ENCODE assay signal across 8 cellular contexts in the genomic region with DNA sequence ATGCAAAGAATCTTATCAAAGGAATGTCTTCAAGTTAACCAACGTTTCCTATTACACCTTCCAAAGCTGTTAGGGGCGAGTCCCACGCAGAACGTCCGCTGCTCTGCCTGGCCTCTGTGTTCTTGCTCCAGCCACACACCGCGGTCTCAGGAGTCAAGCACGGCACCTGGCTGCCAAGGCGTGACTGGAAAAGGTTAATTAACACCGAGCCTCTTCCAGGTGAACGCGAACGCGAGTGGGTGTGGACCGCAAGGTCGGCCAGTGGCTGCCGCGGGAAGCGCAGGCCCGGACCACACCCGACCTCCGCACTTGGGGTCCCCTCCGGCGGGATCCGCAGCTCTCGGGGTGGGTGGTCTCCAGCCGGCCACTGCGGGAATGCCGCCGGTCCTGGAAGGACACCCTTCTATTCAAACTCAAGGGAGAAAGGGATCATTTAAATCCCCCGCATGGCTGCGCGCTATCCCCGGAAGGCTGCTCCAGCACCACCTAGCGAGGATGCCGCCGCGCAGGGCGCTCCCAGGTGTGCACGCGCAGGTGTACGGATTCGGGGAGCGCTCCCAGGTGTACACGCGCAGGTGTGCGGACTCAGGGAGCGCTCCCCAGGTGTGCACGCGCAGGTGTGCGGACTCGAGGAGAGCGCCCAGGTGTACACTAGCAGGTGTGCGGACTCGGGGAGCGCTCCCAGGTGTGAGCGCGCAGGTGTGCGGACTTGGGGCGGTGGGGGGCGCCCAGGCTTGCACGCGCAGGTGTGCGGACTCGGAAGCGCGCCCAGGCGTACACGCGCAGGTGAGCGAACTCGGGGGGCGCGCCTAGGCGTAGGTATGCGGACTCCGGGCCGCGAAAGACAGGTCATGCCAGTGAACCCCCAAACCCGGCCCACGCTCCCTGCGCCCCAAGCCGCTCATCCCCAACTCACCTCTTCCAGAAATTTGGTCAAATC. TPM values are rescaled to one million over a fixed set of nuclear protein-coding genes. Genes with fewer than 3 reads are reported as not detected.
A peak's percentile ranks its signal among the peaks of the same experiment; 100 is the strongest.
DNase-seq lines count a peak whose midpoint lies in the region; ATAC-seq and TF ChIP-seq lines count a peak whose summit lies in the region.

No MANE protein-coding gene starts in this region.

- peak in 5 of 6 experiments; percentile 12 to 42 (median 24) for DNase-seq in stimulated activated naive CD4-positive, alpha-beta T cell (lab: John Stamatoyannopoulos, UW)
- DNase-seq in stimulated activated naive CD4-positive, alpha-beta T cell treated with Interleukin-2 at 50 U/mL for 16 hours (lab: John Stamatoyannopoulos, UW) = no peak
- DNase-seq in NT2/D1 (ENCODE audit: low read depth, low spot score) (no peak), coronary artery (ENCODE audit: low spot score) (peak; percentile 73), mesendoderm (peak; percentile 60)
- DNase-seq in stimulated activated CD4-positive, alpha-beta T cell treated with anti-CD3 and anti-CD28 coated beads, Interleukin-4, amount 100 ng/mL, for 24 hours = no peak

- WGBS in mesendoderm (ENCODE audit: extremely low coverage, insufficient coverage, low lambda C conversion rate) = no CpG with 5 or more reads among the region's 83 CpGs

- peaks cover 10% of the 10 kb centered on the region for H3K27me3 ChIP-seq in NT2/D1 (ENCODE audit: insufficient read depth, insufficient read length)
- H3K27me3 ChIP-seq in mesendoderm (ENCODE audit: insufficient read depth, low read length, poor library complexity) = no peaks in the 10 kb centered on the region

- peak overlapping the region; percentile 69 for H3K4me2 ChIP-seq in mesendoderm (ENCODE audit: low read length)

- no peak overlapping the region for H4K5ac ChIP-seq in mesendoderm (ENCODE audit: low read length)

- no peak overlapping the region for H4K8ac ChIP-seq in mesendoderm (ENCODE audit: low read depth, low read length)

- TF ChIP-seq CTCF in coronary artery (IDR thresholded peaks at IDR 0.05) = no peak

- no peaks in the 10 kb centered on the region for H3K36me3 ChIP-seq in NT2/D1 (ENCODE audit: insufficient read depth, insufficient read length, low read length)
- no peaks in the 10 kb centered on the region for H3K36me3 ChIP-seq in mesendoderm (ENCODE audit: control insufficient read depth, insufficient read depth, low read length)

- no peak overlapping the region for H2BK15ac ChIP-seq in mesendoderm (replicated peaks; ENCODE audit: low read depth)

- H2AK5ac ChIP-seq in mesendoderm (ENCODE audit: low read length) = no peak overlapping the region

- no peak overlapping the region for H2BK5ac ChIP-seq in mesendoderm (ENCODE audit: low read length)

- no peak overlapping the region for H3K18ac ChIP-seq in mesendoderm (ENCODE audit: low read length)

- no peak overlapping the region for H3K23ac ChIP-seq in mesendoderm (ENCODE audit: low read length)

- H3K9me3 ChIP-seq in NT2/D1 (ENCODE audit: insufficient read depth, low read length) = peaks cover 19% of the 10 kb centered on the region; the same call in 1 of the 2 replicates

- no peak overlapping the region for H2BK120ac ChIP-seq in mesendoderm (ENCODE audit: low read depth, low read length)

- H3K79me1 ChIP-seq in mesendoderm (ENCODE audit: low read length) = no peaks in the 10 kb centered on the region

- H3K4me1 ChIP-seq in NT2/D1 (ENCODE audit: insufficient read depth, insufficient read length) (no peaks in the 10 kb centered on the region), mesendoderm (ENCODE audit: control insufficient read depth, low read depth, low read length) (no peaks in the 10 kb centered on the region)

- peaks cover 3% of the 10 kb centered on the region for H3K79me2 ChIP-seq in mesendoderm (ENCODE audit: control insufficient read depth, insufficient read depth, low read length)

- H3K9ac ChIP-seq in NT2/D1 (ENCODE audit: insufficient read length, low read depth) (peak overlapping the region; percentile 74), mesendoderm (ENCODE audit: low read length) (peak overlapping the region; percentile 57)

- H3K56ac ChIP-seq in mesendoderm (ENCODE audit: low read length) = peak overlapping the region; percentile 68

- H3K4ac ChIP-seq in mesendoderm (ENCODE audit: low read depth, low read length) = no peak overlapping the region

- ATAC-seq in HG02678 (IDR thresholded peaks at IDR 0.05; ENCODE audit: unreplicated experiment) (no peak), GM21360 (IDR thresholded peaks at IDR 0.05; ENCODE audit: unreplicated experiment) (no peak)

- H3K27ac ChIP-seq in coronary artery = peak overlapping the region; percentile 62 to 72
- H3K27ac ChIP-seq in mesendoderm (ENCODE audit: low read depth, low read length) = no peak overlapping the region

- peak overlapping the region; percentile 86 for H3K4me3 ChIP-seq in NT2/D1 (ENCODE audit: insufficient read length, low read depth)
- H3K4me3 ChIP-seq in coronary artery = peak overlapping the region; percentile 94
- peak overlapping the region; percentile 81 for H3K4me3 ChIP-seq in mesendoderm (ENCODE audit: low read length)

RNA-seq across cellular contexts. Expression of gene CYB5A, which starts 0.7 kb away (rescaled TPM):
- polyA plus RNA-seq in mesendoderm (2013, experiment 1 of 2) = 79.8 TPM
- polyA plus RNA-seq in mesendoderm (2013, experiment 2 of 2) = 88.2 TPM

RNA-seq across cellular contexts. Expression of gene C18orf63, which starts 24.5 kb away (rescaled TPM):
- not detected for polyA plus RNA-seq in mesendoderm (2013, experiment 1 of 2)
- polyA plus RNA-seq in mesendoderm (2013, experiment 2 of 2) = under 0.01 TPM

Comparison
In these comparisons a context has a peak if more than half of its experiments do, and no peak if none do; other contexts are left out.
1. DNase-seq: peak in stimulated activated naive CD4-positive, alpha-beta T cell (5 of 6), coronary artery (single experiment) and mesendoderm (single experiment); none in stimulated activated naive CD4-positive, alpha-beta T cell treated with Interleukin-2 at 50 U/mL for 16 hours (single experiment), NT2/D1 (single experiment) and stimulated activated CD4-positive, alpha-beta T cell treated with anti-CD3 and anti-CD28 coated beads, Interleukin-4, amount 100 ng/mL, for 24 hours (single experiment).
2. Peak in every context shown above with its lines, with median percentiles within 50 percentile points of each other: H3K4me3 ChIP-seq.